21 cellular contexts compared by ENCODE assay signal in genomic region chr1:212089560-212090163, GRCh38. TPM values are rescaled to one million over a fixed set of nuclear protein-coding genes. Genes with fewer than 3 reads are reported as not detected.
A peak's percentile ranks its signal among the peaks of the same experiment; 100 is the strongest.
DNase-seq lines count a peak whose midpoint lies in the region; ATAC-seq and TF ChIP-seq lines count a peak whose summit lies in the region.
"Had no signal": no experiment of that assay in that cellular context is flagged by ENCODE, and none has a peak within 500 bp of the region (broad histone marks: within the 10 kb centered on the region; RNA-seq: fewer than 3 reads in every experiment).

No MANE protein-coding gene starts in this region.

- H3K27me3 ChIP-seq in HL-60 (ENCODE audit: insufficient read depth, poor library complexity, severe bottlenecking) (no peaks in the 10 kb centered on the region), neutrophil (no peaks in the 10 kb centered on the region)

- no peak for DNase-seq in activated CD4-positive, alpha-beta T cell treated with anti-CD3 and anti-CD28 coated beads, Interleukin-2, amount 10 ng/mL, durations not matched to agents 24 days and 14 days
- DNase-seq in activated CD4-positive, alpha-beta T cell treated with anti-CD3 and anti-CD28 coated beads, Interleukin-2, amount 50 U/mL, for 48 hours = no peak
- DNase-seq in HL-60 (ENCODE audit: low read depth in 1 of 2, low spot score in 1 of 2) (no peak), GM13976 (ENCODE audit: low spot score) (no peak)
- no peak for DNase-seq in activated T-helper 2 cell treated with anti-CD3 and anti-CD28 coated beads, Interferon-gamma antibody, Interleukin-2, Interleukin-4, amounts not matched to agents 10 μg/mL and 5 μg/mL and 100 μg/mL, durations not matched to agents 14 hours and 24 hours and 36 hours (ENCODE audit: low spot score)
- DNase-seq: activated effector memory CD4-positive, alpha-beta T cell treated with anti-CD3 and anti-CD28 coated beads, Interleukin-2, amount 50 U/mL, for 16 hours; aorta; cerebellar nuclear complex; DMS79; endodermal cell; HFFc6; kidney; mesenchymal stem cell; NCI-H2081 treated with DMSO at 0.1 percent for 48 hours; NCI-H524 treated with DMSO at 0.1 percent for 48 hours; SK-N-SH had no signal

- no peak overlapping the region for H3K4me3 ChIP-seq in HL-60 (replicated peaks; ENCODE audit: insufficient read depth, low read length)
- peak overlapping the region; percentile 22 to 35 for H3K4me3 ChIP-seq in neutrophil (ENCODE audit: low read depth in 1 of 2, low read length in 1 of 2)
- H3K4me3 ChIP-seq: A549 had no signal

- TF ChIP-seq CTCF in HL-60 (IDR thresholded peaks at IDR 0.05; ENCODE audit: insufficient read depth, low read length) (no peak), neutrophil (IDR thresholded peaks at IDR 0.05) (no peak), GM13976 (IDR thresholded peaks at IDR 0.05; ENCODE audit: borderline replicate concordance, control extremely low read depth, extremely low read depth, insufficient read depth, missing control alignments) (no peak)

- no peak for ATAC-seq in HG02798 (IDR thresholded peaks at IDR 0.05; ENCODE audit: poor library complexity, unreplicated experiment)
- ATAC-seq in GM19324 (IDR thresholded peaks at IDR 0.05; ENCODE audit: low FRiP score, unreplicated experiment) = no peak
- ATAC-seq: A549, Panc1 had no signal

- peak overlapping the region; percentile 9 for H3K27ac Mint-ChIP-seq in activated CD4-positive, alpha-beta T cell treated with anti-CD3 and anti-CD28 coated beads, Interleukin-2, amount 10 ng/mL, durations not matched to agents 24 days and 14 days
- H3K27ac Mint-ChIP-seq in activated T-helper 2 cell treated with anti-CD3 and anti-CD28 coated beads, Interferon-gamma antibody, Interleukin-2, Interleukin-4, amounts not matched to agents 10 μg/mL and 5 μg/mL and 100 μg/mL, durations not matched to agents 14 hours and 24 hours and 36 hours = peak overlapping the region; percentile 18
- H3K27ac Mint-ChIP-seq: endodermal cell had no signal

- intact Hi-C loops in activated CD4-positive, alpha-beta T cell treated with anti-CD3 and anti-CD28 coated beads, Interleukin-2, amount 10 ng/mL, durations not matched to agents 24 days and 14 days (cut with micrococcal nuclease) = no loop called here
- intact Hi-C loops in activated T-helper 2 cell treated with anti-CD3 and anti-CD28 coated beads, Interferon-gamma antibody, Interleukin-2, Interleukin-4, amounts not matched to agents 10 μg/mL and 5 μg/mL and 100 μg/mL, durations not matched to agents 14 hours and 24 hours and 36 hours (cut with micrococcal nuclease) = no loop called here

- H3K4me1 ChIP-seq in neutrophil (ENCODE audit: control insufficient read depth in 1 of 2, insufficient read depth in 1 of 2, low read depth in 1 of 2, low read length in 1 of 2) = peaks cover 38 to 41% of the 10 kb centered on the region in 2 experiments
- H3K4me1 ChIP-seq: A549 had no signal

- H3K9me3 Mint-ChIP-seq in activated CD4-positive, alpha-beta T cell treated with anti-CD3 and anti-CD28 coated beads, Interleukin-2, amount 10 ng/mL, durations not matched to agents 24 days and 14 days = peaks cover 13% of the 10 kb centered on the region
- peaks cover 4% of the 10 kb centered on the region for H3K9me3 Mint-ChIP-seq in activated T-helper 2 cell treated with anti-CD3 and anti-CD28 coated beads, Interferon-gamma antibody, Interleukin-2, Interleukin-4, amounts not matched to agents 10 μg/mL and 5 μg/mL and 100 μg/mL, durations not matched to agents 14 hours and 24 hours and 36 hours
- H3K9me3 Mint-ChIP-seq: HFFc6 had no signal

- no peaks in the 10 kb centered on the region for H3K36me3 ChIP-seq in neutrophil

- no peaks in the 10 kb centered on the region for H3K9me3 ChIP-seq in neutrophil
- H3K9me3 ChIP-seq: A549, SK-N-SH had no signal

- peaks cover 30% of the 10 kb centered on the region for H3K4me1 Mint-ChIP-seq in activated CD4-positive, alpha-beta T cell treated with anti-CD3 and anti-CD28 coated beads, Interleukin-2, amount 10 ng/mL, durations not matched to agents 24 days and 14 days
- H3K4me1 Mint-ChIP-seq in activated T-helper 2 cell treated with anti-CD3 and anti-CD28 coated beads, Interferon-gamma antibody, Interleukin-2, Interleukin-4, amounts not matched to agents 10 μg/mL and 5 μg/mL and 100 μg/mL, durations not matched to agents 14 hours and 24 hours and 36 hours (ENCODE audit: low read depth) = peaks cover 24% of the 10 kb centered on the region

- in situ Hi-C loops in GM13976 (cut with MboI; ENCODE audit: low sequenced_read_pairs, unreplicated experiment) = no loop called here

- peaks cover 75% of the 10 kb centered on the region for H3K36me3 Mint-ChIP-seq in activated CD4-positive, alpha-beta T cell treated with anti-CD3 and anti-CD28 coated beads, Interleukin-2, amount 10 ng/mL, durations not matched to agents 24 days and 14 days (ENCODE audit: low read depth)
- peaks cover 87% of the 10 kb centered on the region for H3K36me3 Mint-ChIP-seq in activated T-helper 2 cell treated with anti-CD3 and anti-CD28 coated beads, Interferon-gamma antibody, Interleukin-2, Interleukin-4, amounts not matched to agents 10 μg/mL and 5 μg/mL and 100 μg/mL, durations not matched to agents 14 hours and 24 hours and 36 hours (ENCODE audit: low read depth)

- H3K4me3 Mint-ChIP-seq in activated CD4-positive, alpha-beta T cell treated with anti-CD3 and anti-CD28 coated beads, Interleukin-2, amount 10 ng/mL, durations not matched to agents 24 days and 14 days = no peak overlapping the region
- no peak overlapping the region for H3K4me3 Mint-ChIP-seq in activated T-helper 2 cell treated with anti-CD3 and anti-CD28 coated beads, Interferon-gamma antibody, Interleukin-2, Interleukin-4, amounts not matched to agents 10 μg/mL and 5 μg/mL and 100 μg/mL, durations not matched to agents 14 hours and 24 hours and 36 hours (ENCODE audit: low read depth)
- H3K4me3 Mint-ChIP-seq: endodermal cell, HFFc6 had no signal

- no peaks in the 10 kb centered on the region for H3K27me3 Mint-ChIP-seq in activated CD4-positive, alpha-beta T cell treated with anti-CD3 and anti-CD28 coated beads, Interleukin-2, amount 10 ng/mL, durations not matched to agents 24 days and 14 days
- no peaks in the 10 kb centered on the region for H3K27me3 Mint-ChIP-seq in activated T-helper 2 cell treated with anti-CD3 and anti-CD28 coated beads, Interferon-gamma antibody, Interleukin-2, Interleukin-4, amounts not matched to agents 10 μg/mL and 5 μg/mL and 100 μg/mL, durations not matched to agents 14 hours and 24 hours and 36 hours (ENCODE audit: low read depth)

- peak overlapping the region; percentile 16; the same call in 1 of the 2 replicates for H3K27ac ChIP-seq in HL-60 (replicated peaks)
- peak overlapping the region; percentile 80 for H3K27ac ChIP-seq in neutrophil
- H3K27ac ChIP-seq: A549 had no signal

RNA-seq across cellular contexts. Expression of gene DTL, which starts 54.1 kb away (rescaled TPM):
- total RNA-seq in activated CD4-positive, alpha-beta T cell treated with anti-CD3 and anti-CD28 coated beads, Interleukin-2, amount 10 ng/mL, durations not matched to agents 24 days and 14 days = 90.4 and 99.5 TPM in 2 replicates
- total RNA-seq in activated T-helper 2 cell treated with anti-CD3 and anti-CD28 coated beads, Interferon-gamma antibody, Interleukin-2, Interleukin-4, amounts not matched to agents 10 μg/mL and 5 μg/mL and 100 μg/mL, durations not matched to agents 14 hours and 24 hours and 36 hours = 73.9 and 77.0 TPM in 2 replicates

RNA-seq across cellular contexts. Expression of gene INTS7, which starts 54.3 kb away (rescaled TPM):
- 34.4 and 36.8 TPM in 2 replicates for total RNA-seq in activated CD4-positive, alpha-beta T cell treated with anti-CD3 and anti-CD28 coated beads, Interleukin-2, amount 10 ng/mL, durations not matched to agents 24 days and 14 days
- total RNA-seq in activated T-helper 2 cell treated with anti-CD3 and anti-CD28 coated beads, Interferon-gamma antibody, Interleukin-2, Interleukin-4, amounts not matched to agents 10 μg/mL and 5 μg/mL and 100 μg/mL, durations not matched to agents 14 hours and 24 hours and 36 hours = 33.3 and 33.8 TPM in 2 replicates
